ENCODE assay signal across 25 cellular contexts in the genomic region with DNA sequence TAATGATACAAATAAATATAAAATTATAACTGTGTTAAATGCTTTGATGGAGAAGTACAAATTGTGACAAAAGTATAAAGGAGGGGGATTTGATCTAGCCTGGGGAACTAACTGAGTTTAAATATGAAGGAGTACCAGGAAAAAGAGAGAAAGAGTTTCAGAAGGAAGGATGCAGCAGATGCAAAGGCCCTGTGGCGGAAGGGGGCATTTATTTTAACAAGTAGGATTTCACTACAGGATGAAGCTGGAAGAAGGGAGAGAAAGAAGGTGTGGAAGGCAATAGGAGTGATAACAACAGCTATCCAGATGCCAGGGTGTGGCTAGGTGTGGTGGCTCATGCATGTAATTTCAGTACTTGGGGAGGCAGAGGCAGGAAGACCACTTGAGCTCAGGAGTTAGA.
"Had no signal": no experiment of that assay in that cellular context is flagged by ENCODE, and none has a peak within 500 bp of the region (broad histone marks: within the 10 kb centered on the region; RNA-seq: fewer than 3 reads in every experiment).

No MANE protein-coding gene starts in this region.

- H3K27ac ChIP-seq: neutrophil, pancreas, psoas muscle, right lobe of liver, sigmoid colon, stomach, thoracic aorta, thyroid gland, tibial nerve, upper lobe of left lung, vagina had no signal

- H3K9me3 ChIP-seq: neutrophil, pancreas, psoas muscle, right lobe of liver, sigmoid colon, stomach, thoracic aorta, thyroid gland, upper lobe of left lung, vagina had no signal

- H3K4me1 ChIP-seq: pancreas, psoas muscle, right lobe of liver, sigmoid colon, stomach, thyroid gland, tibial nerve, upper lobe of left lung, vagina had no signal

- H3K27me3 ChIP-seq: neutrophil, pancreas, right lobe of liver, sigmoid colon, thyroid gland, tibial nerve, upper lobe of left lung, vagina had no signal

- H3K36me3 ChIP-seq: neutrophil, pancreas, right lobe of liver, sigmoid colon, stomach, thoracic aorta, thyroid gland, tibial nerve, upper lobe of left lung, vagina had no signal

- ATAC-seq: naive thymus-derived CD8-positive, alpha-beta T cell; natural killer cell treated with Interleukin-12 subunit alpha and Interleukin-12 subunit beta and Interleukin-15 and Interleukin-18, amount 100 ng/mL, for 72 hours; pancreas; psoas muscle; right cardiac atrium; right lobe of liver; stimulated activated effector memory CD8-positive, alpha-beta T cell treated with anti-CD3 and anti-CD28 coated beads, Interleukin-12 subunit alpha, Interleukin-12 subunit beta, amount 100 ng/mL, for 72 hours; stimulated activated naive B cell treated with anti-CD40 and anti-IgM and Interleukin-4, amounts not matched to agents 10 μg/mL and 1 μg/mL and 100 μg/mL, for 72 hours had no signal

- FAIRE-seq: pancreas, small intestine, urothelium cell line had no signal

- H3K4me3 ChIP-seq: pancreas, psoas muscle, right lobe of liver, sigmoid colon, stomach, thoracic aorta, thyroid gland, tibial nerve, upper lobe of left lung, vagina had no signal

- DNase-seq: naive thymus-derived CD8-positive, alpha-beta T cell; nephron progenitor cell; nucleus accumbens; pancreas; psoas muscle; right cardiac atrium; right lobe of liver; sigmoid colon; small intestine; stimulated activated CD4-positive, alpha-beta T cell treated with anti-CD3 and anti-CD28 coated beads, Interleukin-15, amount 100 ng/mL, for 24 hours; stimulated activated CD4-positive, alpha-beta T cell treated with anti-CD3 and anti-CD28 coated beads, Interleukin-2, amount 100 ng/mL, for 24 hours; stimulated activated CD4-positive, alpha-beta T cell treated with anti-CD3 and anti-CD28 coated beads, Interleukin-2, amount 100 ng/mL, for 48 hours; stimulated activated CD4-positive, alpha-beta T cell treated with anti-CD3 and anti-CD28 coated beads, Interleukin-4, amount 100 ng/mL, for 24 hours; stimulated activated naive B cell treated with anti-CD40 and anti-IgM and Interleukin-4, amounts not matched to agents 10 μg/mL and 1 μg/mL and 100 μg/mL, for 72 hours; stimulated activated naive CD4-positive, alpha-beta T cell treated with Interleukin-2 at 50 U/mL for 16 hours; stomach; thyroid gland had no signal
